In genomic region chr1:48471603-48472576, GRCh38 we compare ENCODE assay signal across 8 cellular contexts. TPM values are rescaled to one million over a fixed set of nuclear protein-coding genes. Genes with fewer than 3 reads are reported as not detected.
A peak's percentile ranks its signal among the peaks of the same experiment; 100 is the strongest.
DNase-seq lines count a peak whose midpoint lies in the region; ATAC-seq and TF ChIP-seq lines count a peak whose summit lies in the region.

Gene SPATA6 (minus strand): TSS chr1:48472204. CDS start chr1:48472008, 196 bp downstream.

- WGBS in tibial nerve, 2 donors: 0 to 1% methylated on average over 45 to 66 of the region's 79 CpGs

- H3K4me1 ChIP-seq in right atrium auricular region (peaks cover 0 to 31% of the 10 kb centered on the region in 2 donors), tibial nerve (peaks cover 0 to 47% (median 19%) of the 10 kb centered on the region in 4 donors)

- TF ChIP-seq CTCF in right atrium auricular region (IDR thresholded peaks at IDR 0.05) (no peak), tibial nerve (IDR thresholded peaks at IDR 0.05) (no peak)

- H3K4me3 ChIP-seq in GM08714 (ENCODE audit: low read length): peak within 1 kb of the TSS; percentile 90
- H3K4me3 ChIP-seq in right atrium auricular region: peak within 1 kb of the TSS; percentile 89 to 91
- H3K4me3 ChIP-seq in tibial nerve: peak within 1 kb of the TSS; percentile 64 to 72 (median 68)

- peak; percentile 17 to 94 for TF ChIP-seq POLR2A in tibial nerve (IDR thresholded peaks at IDR 0.05)

- peak; percentile 2 to 95 for TF ChIP-seq EP300 in tibial nerve (IDR thresholded peaks at IDR 0.05)

- H3K9me3 ChIP-seq in right atrium auricular region: no peaks in the 10 kb centered on the region
- H3K9me3 ChIP-seq in tibial nerve: no peaks in the 10 kb centered on the region

- DNase-seq in NCI-H1092 treated with DMSO at 0.1 percent for 48 hours (lab: John Stamatoyannopoulos, UW) (peak; percentile 74), T-helper 1 cell (peak; percentile 74 to 92 (median 88)), right atrium auricular region (ENCODE audit: low spot score) (peak; percentile 97), posterior vena cava (ENCODE audit: low spot score) (peak; percentile 99), tibial nerve (ENCODE audit: low spot score in 2 of 2) (peak; percentile 97 to 98)

- ATAC-seq in HG02610 (IDR thresholded peaks at IDR 0.05; ENCODE audit: unreplicated experiment): peak; percentile 99

- H3K27me3 ChIP-seq in right atrium auricular region: no peaks in the 10 kb centered on the region
- H3K27me3 ChIP-seq in tibial nerve: no peaks in the 10 kb centered on the region

- H3K27ac ChIP-seq in angular gyrus (ENCODE audit: low read depth, low read length): peak within 1 kb of the TSS; percentile 91
- peak within 1 kb of the TSS; percentile 91 to 94 for H3K27ac ChIP-seq in right atrium auricular region
- H3K27ac ChIP-seq in tibial nerve: peak within 1 kb of the TSS; percentile 86 to 96 (median 93)

- H3K36me3 ChIP-seq in right atrium auricular region: no peaks in the 10 kb centered on the region
- H3K36me3 ChIP-seq in tibial nerve: no peaks in the 10 kb centered on the region

- intact Hi-C loops in posterior vena cava (cut with DNase I): no loop called here

RNA-seq across cellular contexts. Expression of gene SPATA6, which starts in this region (rescaled TPM):
- total RNA-seq in right atrium auricular region (1 to 10 TPM; 4.5 to 6.2 TPM), posterior vena cava (10 to 100 TPM; 22.2 to 24.7 TPM), tibial nerve (10 to 100 TPM; 51.3 to 59.1 (median 57.1) TPM)

Comparison
In these comparisons a context has a peak if more than half of its experiments do, and no peak if none do; other contexts are left out.
1. Peak in every context shown above with its lines: DNase-seq, ATAC-seq, H3K4me3 ChIP-seq and H3K27ac ChIP-seq.